9 cellular contexts compared by ENCODE assay signal in the genomic region with DNA sequence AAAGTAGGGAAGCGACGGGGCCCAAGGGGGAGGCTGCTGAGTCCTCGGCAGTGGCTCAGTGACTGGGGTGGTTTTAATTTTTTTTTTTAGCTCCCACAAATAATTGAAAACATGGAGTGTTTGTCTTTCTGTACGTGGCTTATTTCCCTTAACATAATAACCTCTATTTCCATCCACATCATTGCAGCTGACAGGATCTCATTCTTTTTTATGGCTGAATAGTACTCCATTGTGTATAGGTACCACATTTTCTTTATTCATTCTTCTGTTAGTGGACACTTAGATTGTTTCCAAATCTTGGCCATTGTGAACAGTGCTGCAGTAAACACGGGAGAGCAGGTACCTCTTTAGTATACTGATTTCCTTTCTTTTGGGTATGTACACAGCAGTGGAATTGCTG.
"Had no signal": no experiment of that assay in that cellular context is flagged by ENCODE, and none has a peak within 500 bp of the region (broad histone marks: within the 10 kb centered on the region; RNA-seq: fewer than 3 reads in every experiment).

No MANE protein-coding gene starts in this region.

- FAIRE-seq: HTR-8/SVneo had no signal

- H3K4me3 ChIP-seq: GM23248 had no signal

- H3K4me3 Mint-ChIP-seq: H9, HFFc6 had no signal

- DNase-seq: GM23248, GOT3, H9, HCEC 1CT, HFFc6, IMR-90, KBM-7 had no signal

- H2AFZ ChIP-seq: GM23248 had no signal

- H3K27ac ChIP-seq: GM23248, KMS-11 had no signal

- H3K4me2 ChIP-seq: KMS-11 had no signal

- H3K27ac Mint-ChIP-seq: HFFc6 had no signal

- H3K9ac ChIP-seq: GM23248, KMS-11 had no signal
